Comparison of ENCODE assay signal across 19 cellular contexts in genomic region chr7:81029523-81029922, GRCh38.
DNase-seq lines count a peak whose midpoint lies in the region; ATAC-seq and TF ChIP-seq lines count a peak whose summit lies in the region.
"Had no signal": no experiment of that assay in that cellular context is flagged by ENCODE, and none has a peak within 500 bp of the region (broad histone marks: within the 10 kb centered on the region; RNA-seq: fewer than 3 reads in every experiment).

No MANE protein-coding gene starts in this region.

- no peak for TF ChIP-seq CTCF in Panc1 (IDR thresholded peaks at IDR 0.05)
- no peak for TF ChIP-seq CTCF in esophagus muscularis mucosa (IDR thresholded peaks at IDR 0.05)

- POLR2A ChIA-PET in Panc1 (lab: Charles Lee): no interaction called here

- peak; percentile 44 for DNase-seq in NCI-H1105 treated with DMSO at 0.1 percent for 48 hours (lab: John Stamatoyannopoulos, UW)
- DNase-seq in NCI-H1105 (lab: John Stamatoyannopoulos, UW): no peak
- peak; percentile 44 for DNase-seq in NCI-H2171 (lab: John Stamatoyannopoulos, UW)
- DNase-seq in Panc1 (ENCODE audit: low read depth, low spot score): no peak
- peak; percentile 10 for DNase-seq in retina
- no peak for DNase-seq in aorta
- DNase-seq in esophagus muscularis mucosa (ENCODE audit: extremely low spot score): no peak
- DNase-seq in G401 (ENCODE audit: low spot score): no peak
- DNase-seq: activated CD4-positive, alpha-beta T cell treated with anti-CD3 and anti-CD28 coated beads for 4 hours; foreskin keratinocyte; GF-D8; hypothalamus; IMR-90; MM.1S; NCI-H2029; stimulated activated CD4-positive, alpha-beta T cell treated with anti-CD3 and anti-CD28 coated beads, Interleukin-15, amount 100 ng/mL, for 24 hours had no signal

- H3K27me3 ChIP-seq in Panc1 (ENCODE audit: control insufficient read depth, insufficient read depth, low read length): no peaks in the 10 kb centered on the region
- no peaks in the 10 kb centered on the region for H3K27me3 ChIP-seq in aorta (ENCODE audit: control insufficient read depth in 1 of 2, insufficient read depth in 2 of 2, low read length in 1 of 2)
- no peaks in the 10 kb centered on the region for H3K27me3 ChIP-seq in esophagus muscularis mucosa
- H3K27me3 ChIP-seq: BLaER1, foreskin keratinocyte, right atrium auricular region had no signal

- TF ChIP-seq EP300 in esophagus muscularis mucosa (IDR thresholded peaks at IDR 0.05): no peak

- intact Hi-C loops in Panc1 (cut with micrococcal nuclease; ENCODE audit: unreplicated experiment) (no loop called here), aorta (cut with DNase I) (no loop called here), esophagus muscularis mucosa (cut with DNase I) (no loop called here)

- H3K4me3 ChIP-seq in Panc1 (ENCODE audit: low read depth in 2 of 2, low read length in 2 of 2) (no peak overlapping the region), aorta (ENCODE audit: low read length in 2 of 2) (no peak overlapping the region), esophagus muscularis mucosa (no peak overlapping the region)
- H3K4me3 ChIP-seq: BLaER1, right atrium auricular region had no signal

- H3K4me1 ChIP-seq in Panc1 (ENCODE audit: control insufficient read depth, insufficient read depth, low read length) (no peaks in the 10 kb centered on the region), aorta (ENCODE audit: control insufficient read depth in 1 of 2, insufficient read depth in 2 of 2, low read length in 2 of 2) (no peaks in the 10 kb centered on the region), esophagus muscularis mucosa (no peaks in the 10 kb centered on the region)
- H3K4me1 ChIP-seq: BLaER1, foreskin keratinocyte, right atrium auricular region had no signal

- H3K36me3 ChIP-seq in Panc1 (ENCODE audit: control insufficient read depth, insufficient read depth, low read length): no peaks in the 10 kb centered on the region
- H3K36me3 ChIP-seq in aorta (ENCODE audit: control insufficient read depth in 1 of 2, insufficient read depth in 2 of 2, low read length in 1 of 2): no peaks in the 10 kb centered on the region
- H3K36me3 ChIP-seq in esophagus muscularis mucosa: no peaks in the 10 kb centered on the region
- H3K36me3 ChIP-seq: BLaER1, right atrium auricular region had no signal

- WGBS in aorta, 2 donors: 80% methylated on average over 3 of the region's 3 CpGs
- WGBS in esophagus muscularis mucosa: 95% methylated on average over 3 of the region's 3 CpGs

- H3K9me3 ChIP-seq in Panc1 (ENCODE audit: control insufficient read depth, insufficient read depth, low read depth, low read length) (no peaks in the 10 kb centered on the region; the same call in 1 of the 2 replicates), aorta (ENCODE audit: control insufficient read depth, low read length) (no peaks in the 10 kb centered on the region), esophagus muscularis mucosa (no peaks in the 10 kb centered on the region)
- H3K9me3 ChIP-seq: BLaER1, right atrium auricular region had no signal

- no TSS peak for BruUV-seq in Panc1 (replicated peaks; lab: Mats Ljungman, UMichigan)

- CTCF ChIA-PET in Panc1 (lab: Charles Lee): no interaction called here

- H3K27ac ChIP-seq in Panc1 (ENCODE audit: low read length): peak overlapping the region; percentile 51; the same call in 1 of the 2 replicates
- no peak overlapping the region for H3K27ac ChIP-seq in aorta (ENCODE audit: low read depth in 1 of 2, low read length in 2 of 2)
- no peak overlapping the region for H3K27ac ChIP-seq in esophagus muscularis mucosa (replicated peaks in 1 of 4)
- H3K27ac ChIP-seq: BLaER1, foreskin keratinocyte, right atrium auricular region had no signal

- no peak for ATAC-seq in Panc1
- no peak for ATAC-seq in aorta (ENCODE audit: low FRiP score)
- ATAC-seq: activated naive CD4-positive, alpha-beta T cell treated with anti-CD3 and anti-CD28 coated beads, Interleukin-2, amount 50 U/mL, for 72 hours; foreskin keratinocyte had no signal

- TF ChIP-seq POLR2A in esophagus muscularis mucosa (IDR thresholded peaks at IDR 0.05; ENCODE audit: low read depth): no peak

- in situ Hi-C loops in Panc1 (cut with HindIII; ENCODE audit: low pct_unique_long_range_greater_than_20kb, low sequenced_read_pairs) (no loop called here), G401 (cut with HindIII; ENCODE audit: low sequenced_read_pairs) (no loop called here)

Comparison
In these comparisons a context has a peak if more than half of its experiments do, and no peak if none do; other contexts are left out.
1. DNase-seq: peak in NCI-H1105 treated with DMSO at 0.1 percent for 48 hours (single experiment), NCI-H2171 (single experiment) and retina (single experiment); none in NCI-H1105 (single experiment), Panc1 (single experiment), aorta (0 of 2), esophagus muscularis mucosa (single experiment) and G401 (single experiment).